Comparison of ENCODE assay signal across 13 cellular contexts in the genomic region with DNA sequence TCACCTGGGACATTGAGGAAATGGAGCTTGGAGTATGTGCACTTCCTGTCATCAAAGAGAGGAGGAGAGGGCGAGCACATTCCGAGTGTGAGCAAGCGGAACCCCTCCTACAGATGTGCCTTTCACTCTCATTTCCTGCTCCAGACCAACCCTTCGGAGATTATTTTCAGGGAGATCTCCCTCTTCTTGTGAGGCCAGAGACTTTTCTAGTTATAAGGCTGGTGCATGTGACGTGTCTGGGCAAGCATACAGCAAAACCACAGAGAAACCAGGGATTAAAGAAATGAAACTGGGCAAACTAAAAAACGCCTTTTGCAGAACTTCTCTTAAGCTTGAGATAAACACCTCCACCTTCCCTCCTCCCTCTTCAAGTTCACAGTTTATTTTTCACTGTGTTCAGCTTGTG.
DNase-seq lines count a peak whose midpoint lies in the region; ATAC-seq, FAIRE-seq and TF ChIP-seq lines count a peak whose summit lies in the region.
"Had no signal": no experiment of that assay in that cellular context is flagged by ENCODE, and none has a peak within 500 bp of the region (broad histone marks: within the 10 kb centered on the region; RNA-seq: fewer than 3 reads in every experiment).

No MANE protein-coding gene starts in this region.

- no peaks in the 10 kb centered on the region for H3K9me1 ChIP-seq in K562 (ENCODE audit: control insufficient read depth, insufficient read depth, low read length)

- POLR2A ChIA-PET in K562 (lab: Yijun Ruan, JAX), result interaction anchor here (1.1 kb wide), 1 partner anchor 15 kb away, joined by 3 read pairs; no protein-coding TSS in a partner anchor

- peak overlapping the region; percentile 25; the same call in 1 of the 2 replicates for H3K4me2 ChIP-seq in K562 (ENCODE audit: insufficient read depth, low read length)

- DNase-seq in AG20443 (ENCODE audit: low spot score) (peak; percentile 19), K562 (ENCODE audit: extremely low read depth in 1 of 4, low spot score in 3 of 4) (no peak), left kidney (ENCODE audit: low read depth, low spot score) (peak; percentile 60), retina (no peak), NCI-H1694 treated with DMSO at 0.1 percent for 48 hours (lab: John Stamatoyannopoulos, UW) (no peak), left lung (no peak)
- DNase-seq: activated naive CD8-positive, alpha-beta T cell treated with anti-CD3 and anti-CD28 coated beads, Interleukin-2, amount 10 ng/mL, durations not matched to agents 7 days and 5 days; CD8-positive, alpha-beta T cell; small intestine had no signal

- in situ Hi-C loops in K562 (cut with MboI), result no loop called here

- CTCF ChIA-PET in K562 (lab: Yijun Ruan, JAX; ENCODE audit: low intra/inter-chr PET ratio), result no interaction called here

- H4K20me1 ChIP-seq in K562 (replicated peaks; ENCODE audit: control insufficient read depth, insufficient read depth, low read length), result no peaks in the 10 kb centered on the region

- no TSS peak for BruUV-seq in K562 (replicated peaks; lab: Mats Ljungman, UMichigan)

- H3K36me3 ChIP-seq in K562 (ENCODE audit: control insufficient read depth, insufficient read depth, low read length) (no peaks in the 10 kb centered on the region), left lung (no peaks in the 10 kb centered on the region)
- H3K36me3 ChIP-seq: thoracic aorta had no signal

- ATAC-seq in HG02885 (IDR thresholded peaks at IDR 0.05; ENCODE audit: poor library complexity, unreplicated experiment) (peak; percentile 53), K562 (no peak), GM21526 (IDR thresholded peaks at IDR 0.05; ENCODE audit: low FRiP score, unreplicated experiment) (no peak), left lung (no peak)
- ATAC-seq: CD8-positive, alpha-beta T cell had no signal

- H3K9ac ChIP-seq in K562 (ENCODE audit: insufficient read depth in 1 of 2, low read depth in 2 of 2, low read length in 2 of 2), result no peak overlapping the region

- H3K79me2 ChIP-seq in K562 (ENCODE audit: control insufficient read depth, insufficient read depth, low read length), result no peaks in the 10 kb centered on the region

- peaks cover 0 to 15% of the 10 kb centered on the region in 2 experiments; a peak in 3 of 5 replicates for H3K4me1 ChIP-seq in K562 (replicated peaks in 1 of 2; ENCODE audit: control insufficient read depth in 2 of 2, insufficient read depth in 2 of 2, low read length in 2 of 2)
- no peaks in the 10 kb centered on the region for H3K4me1 ChIP-seq in left lung

- intact Hi-C loops in K562 (cut with micrococcal nuclease), result no loop called here
- intact Hi-C loops in left lung (cut with DNase I), result no loop called here

- FAIRE-seq in K562 (lab: Jason Lieb, UNC), result no peak
- FAIRE-seq: small intestine, TTC549 had no signal

- H3K9me3 ChIP-seq in K562 (replicated peaks; ENCODE audit: control insufficient read depth, insufficient read depth, low read depth, low read length), result no peaks in the 10 kb centered on the region
- H3K9me3 ChIP-seq in left lung, result no peaks in the 10 kb centered on the region
- H3K9me3 ChIP-seq: thoracic aorta had no signal

- no peak for TF ChIP-seq RAD21 in K562 (CRISPR knock-in tag; conservative IDR thresholded peaks at IDR 0.05 in 1 of 2, IDR thresholded peaks at IDR 0.05 in 1 of 2)

- TF ChIP-seq EP300 in K562 (IDR thresholded peaks at IDR 0.05; ENCODE audit: low read length), result no peak

- no peak for TF ChIP-seq CTCF in K562 (IDR thresholded peaks at IDR 0.05 in 2 of 3, conservative IDR thresholded peaks at IDR 0.05 in 1 of 3; ENCODE audit: insufficient read depth in 2 of 3, low read depth in 1 of 3, low read length in 3 of 3)
- TF ChIP-seq CTCF in left lung (IDR thresholded peaks at IDR 0.05), result no peak

- no peak overlapping the region for H3K4me3 ChIP-seq in K562
- H3K4me3 ChIP-seq in left lung, result no peak overlapping the region
- H3K4me3 ChIP-seq: thoracic aorta had no signal

- TF ChIP-seq POLR2A in K562 (conservative IDR thresholded peaks at IDR 0.05), result no peak

- WGBS in K562 (ENCODE audit: insufficient coverage, low coverage, missing lambda C conversion rate), result 49% methylated on average over 2 of the region's 6 CpGs

- no peaks in the 10 kb centered on the region for H3K27me3 ChIP-seq in K562 (ENCODE audit: control insufficient read depth in 2 of 2, insufficient read depth in 2 of 2, low read length in 2 of 2)
- no peaks in the 10 kb centered on the region for H3K27me3 ChIP-seq in left lung

- H3K27ac ChIP-seq in K562 (ENCODE audit: extremely low read depth, low read depth, low read length), result no peak overlapping the region
- no peak overlapping the region for H3K27ac ChIP-seq in left lung
- H3K27ac ChIP-seq: thoracic aorta had no signal

- no peak overlapping the region for H2AFZ ChIP-seq in K562 (ENCODE audit: low read depth, low read length)

TF ChIP-seq in K562, 482 proteins besides CTCF, POLR2A, EP300 and RAD21:
- no peak for TF ChIP-seq NBN (IDR thresholded peaks at IDR 0.05; ENCODE audit: low read depth)
- no peak for TF ChIP-seq ELF2 (CRISPR knock-in tag; IDR thresholded peaks at IDR 0.05)
- peak; percentile 49 for TF ChIP-seq GABPA (tag; conservative IDR thresholded peaks at IDR 0.05; ENCODE audit: low read depth)

Comparison
In these comparisons a context has a peak if more than half of its experiments do, and no peak if none do; other contexts are left out.
1. DNase-seq: peak in AG20443 (single experiment) and left kidney (single experiment); none in K562 (0 of 4), retina (single experiment), NCI-H1694 treated with DMSO at 0.1 percent for 48 hours (single experiment) and left lung (0 of 2).